In genomic region chr9:77997611-77998349, GRCh38 we compare ENCODE assay signal across 14 cellular contexts. TPM values are rescaled to one million over a fixed set of nuclear protein-coding genes. Genes with fewer than 3 reads are reported as not detected.
DNase-seq lines count a peak whose midpoint lies in the region; ATAC-seq and TF ChIP-seq lines count a peak whose summit lies in the region.
"Had no signal": no experiment of that assay in that cellular context is flagged by ENCODE, and none has a peak within 500 bp of the region (broad histone marks: within the 10 kb centered on the region; RNA-seq: fewer than 3 reads in every experiment).

No MANE protein-coding gene starts in this region.

- H3K36me3 Mint-ChIP-seq in GM23338 (ENCODE audit: low read depth) (peaks cover 2% of the 10 kb centered on the region; the same call in 1 of the 3 replicates), progenitor cell of endocrine pancreas (ENCODE audit: insufficient read depth) (peaks cover 2% of the 10 kb centered on the region)

- H4K20me1 ChIP-seq in GM23338 (replicated peaks; ENCODE audit: insufficient read depth): peaks cover 15% of the 10 kb centered on the region; the same call in 1 of the 2 replicates

- DNase-seq in GM23338 (ENCODE audit: low spot score): no peak
- DNase-seq in RPMI7951 (ENCODE audit: low read depth): peak; percentile 93
- DNase-seq in heart right ventricle: peak in 1 of 2 donors; percentile 52
- DNase-seq in progenitor cell of endocrine pancreas (ENCODE audit: low spot score, unreplicated experiment): no peak
- DNase-seq in NAMALWA (ENCODE audit: low spot score): no peak
- DNase-seq in NCI-H774 (lab: John Stamatoyannopoulos, UW): no peak
- DNase-seq: activated CD4-positive, alpha-beta T cell treated with anti-CD3 and anti-CD28 coated beads for 1 hour; NCI-H2029 treated with DMSO at 0.1 percent for 48 hours; stimulated activated CD4-positive, alpha-beta T cell treated with anti-CD3 and anti-CD28 coated beads, Interleukin-2, amount 100 ng/mL, for 48 hours; stimulated activated naive CD8-positive, alpha-beta T cell treated with anti-CD3 and anti-CD28 coated beads, Interleukin-15, amount 100 ng/mL, for 72 hours had no signal

- H3K9me3 ChIP-seq in heart right ventricle: no peaks in the 10 kb centered on the region

- intact Hi-C loops in heart right ventricle (cut with DNase I): loop anchor here in 1 of 10 donors (10.0 kb wide), 1 partner anchor 1863 kb away; no protein-coding TSS in a partner anchor

- H3K9me3 Mint-ChIP-seq in GM23338: no peaks in the 10 kb centered on the region
- H3K9me3 Mint-ChIP-seq in progenitor cell of endocrine pancreas (ENCODE audit: low read depth): no peaks in the 10 kb centered on the region
- H3K9me3 Mint-ChIP-seq: activated T-helper 2 cell treated with anti-CD3 and anti-CD28 coated beads, Interferon-gamma antibody, Interleukin-2, Interleukin-4, amounts not matched to agents 10 μg/mL and 5 μg/mL and 100 μg/mL, durations not matched to agents 14 hours and 24 hours and 36 hours; stimulated activated naive CD8-positive, alpha-beta T cell treated with anti-CD3 and anti-CD28 coated beads, Interleukin-15, amount 100 ng/mL, for 72 hours had no signal

- WGBS in heart right ventricle, 2 donors: 66 to 71% methylated on average over 16 of the region's 16 CpGs

- TF ChIP-seq CTCF in GM23338 (conservative IDR thresholded peaks at IDR 0.05; ENCODE audit: low read depth in 2 of 2) (no peak), heart right ventricle (IDR thresholded peaks at IDR 0.05) (no peak), progenitor cell of endocrine pancreas (IDR thresholded peaks at IDR 0.05; ENCODE audit: unreplicated experiment) (no peak)

- H3K27me3 ChIP-seq in GM23338 (ENCODE audit: insufficient read depth): no peaks in the 10 kb centered on the region
- H3K27me3 ChIP-seq in heart right ventricle: no peaks in the 10 kb centered on the region
- H3K27me3 ChIP-seq: cardiac muscle cell had no signal

- H3F3A ChIP-seq in GM23338 (replicated peaks; ENCODE audit: low read depth): no peaks in the 10 kb centered on the region

- H3K27ac Mint-ChIP-seq in GM23338 (0 out of 2 replicates have a peak overlapping the region, but pooled peaks have one; percentile 9), progenitor cell of endocrine pancreas (peak overlapping the region; percentile 90)
- H3K27ac Mint-ChIP-seq: activated T-helper 2 cell treated with anti-CD3 and anti-CD28 coated beads, Interferon-gamma antibody, Interleukin-2, Interleukin-4, amounts not matched to agents 10 μg/mL and 5 μg/mL and 100 μg/mL, durations not matched to agents 14 hours and 24 hours and 36 hours; stimulated activated naive CD8-positive, alpha-beta T cell treated with anti-CD3 and anti-CD28 coated beads, Interleukin-15, amount 100 ng/mL, for 72 hours had no signal

- no peak for ATAC-seq in GM23338
- ATAC-seq in heart right ventricle: peak in 7 of 8 donors; percentile 47 to 80 (median 70)
- ATAC-seq in HG03135 (IDR thresholded peaks at IDR 0.05; ENCODE audit: unreplicated experiment): no peak
- ATAC-seq: stimulated activated naive CD8-positive, alpha-beta T cell treated with anti-CD3 and anti-CD28 coated beads, Interleukin-15, amount 100 ng/mL, for 72 hours had no signal

- peaks cover 100% of the 10 kb centered on the region for H3K79me2 ChIP-seq in GM23338 (replicated peaks; ENCODE audit: insufficient read depth)

- H3K4me1 ChIP-seq in GM23338 (ENCODE audit: insufficient read depth) (peaks cover 9% of the 10 kb centered on the region), heart right ventricle (peaks cover 0 to 63% (median 30%) of the 10 kb centered on the region in 9 donors)

- no peak overlapping the region for H2AFZ ChIP-seq in GM23338

- H3K4me1 Mint-ChIP-seq in GM23338 (peaks cover 29% of the 10 kb centered on the region), progenitor cell of endocrine pancreas (ENCODE audit: low read depth) (peaks cover 12% of the 10 kb centered on the region)

- H3K9me2 ChIP-seq in GM23338 (ENCODE audit: insufficient read depth): no peaks in the 10 kb centered on the region

- H3K27ac ChIP-seq in GM23338 (ENCODE audit: low read depth) (no peak overlapping the region), heart right ventricle (peak overlapping the region in 3 of 10 donors; percentile 10 to 78 (median 76))
- H3K27ac ChIP-seq: cardiac muscle cell, KMS-11 had no signal

- H3K4me3 ChIP-seq in GM23338 (no peak overlapping the region), heart right ventricle (no peak overlapping the region)
- H3K4me3 ChIP-seq: cardiac muscle cell had no signal

- no peak overlapping the region for H3K4me2 ChIP-seq in GM23338
- H3K4me2 ChIP-seq: KMS-11 had no signal

- H3K27me3 Mint-ChIP-seq in GM23338 (ENCODE audit: insufficient read depth, low read depth, poor library complexity) (peaks cover 3% of the 10 kb centered on the region), progenitor cell of endocrine pancreas (no peaks in the 10 kb centered on the region)
- H3K27me3 Mint-ChIP-seq: stimulated activated naive CD8-positive, alpha-beta T cell treated with anti-CD3 and anti-CD28 coated beads, Interleukin-15, amount 100 ng/mL, for 72 hours had no signal

- no peak overlapping the region for H3K4me3 Mint-ChIP-seq in GM23338
- H3K4me3 Mint-ChIP-seq in progenitor cell of endocrine pancreas (ENCODE audit: low read depth): no peak overlapping the region
- H3K4me3 Mint-ChIP-seq: stimulated activated naive CD8-positive, alpha-beta T cell treated with anti-CD3 and anti-CD28 coated beads, Interleukin-15, amount 100 ng/mL, for 72 hours had no signal

- H3K36me3 ChIP-seq in GM23338 (ENCODE audit: insufficient read depth): no peaks in the 10 kb centered on the region
- H3K36me3 ChIP-seq in heart right ventricle: no peaks in the 10 kb centered on the region
- H3K36me3 ChIP-seq: cardiac muscle cell had no signal

TF ChIP-seq in GM23338, 12 proteins besides CTCF, POLR2A, EP300 and RAD21:
- TF ChIP-seq JUNB (IDR thresholded peaks at IDR 0.05; ENCODE audit: unreplicated experiment): no peak
- no peak for TF ChIP-seq REST (IDR thresholded peaks at IDR 0.05; ENCODE audit: unreplicated experiment)
- no peak for TF ChIP-seq CREB1 (CRISPR knock-in tag; IDR thresholded peaks at IDR 0.05; ENCODE audit: low read depth)
- no peak for TF ChIP-seq STAT1 (IDR thresholded peaks at IDR 0.05; ENCODE audit: unreplicated experiment)

RNA-seq across cellular contexts. Expression of gene GNAQ, which starts 33.8 kb away (rescaled TPM):
- total RNA-seq in GM23338 (2014; rRNA removed; shearing (Covaris generic)): 43.1 and 59.1 TPM in 2 replicates
- polyA plus RNA-seq in GM23338 (2016; fragmentation: Nextera tagmentation; extraction: Ambion mirVana) (21.1 and 22.3 TPM in 2 replicates), heart right ventricle (10 to 100 TPM in 1 of 2 donors, 1 to 10 TPM in 1; 5.4 to 10.6 TPM)
- total RNA-seq in RPMI7951 (2014; rRNA removed; shearing (Covaris generic)): 16.2 and 20.8 TPM in 2 replicates
- total RNA-seq in heart right ventricle (10 to 100 TPM in 9 of 10 donors, 1 to 10 TPM in 1; 6.9 to 19.8 (median 13.8) TPM), progenitor cell of endocrine pancreas (64.1 and 64.9 TPM in 2 replicates)

Comparison
In these comparisons a context has a peak if more than half of its experiments do, and no peak if none do; other contexts are left out.
1. ATAC-seq: peak in heart right ventricle (7 of 8); none in GM23338 (single experiment) and HG03135 (single experiment).